Comparison of ENCODE assay signal across 1 cellular context in genomic region chr11:111561801-111562325, GRCh38.
A peak's percentile ranks its signal among the peaks of the same experiment; 100 is the strongest.
TF ChIP-seq lines count a peak whose summit lies in the region.

No MANE protein-coding gene starts in this region.

TF ChIP-seq in HepG2, 621 proteins besides CTCF, POLR2A, EP300 and RAD21 (continued from another document):
- TF ChIP-seq, protein P1, sequence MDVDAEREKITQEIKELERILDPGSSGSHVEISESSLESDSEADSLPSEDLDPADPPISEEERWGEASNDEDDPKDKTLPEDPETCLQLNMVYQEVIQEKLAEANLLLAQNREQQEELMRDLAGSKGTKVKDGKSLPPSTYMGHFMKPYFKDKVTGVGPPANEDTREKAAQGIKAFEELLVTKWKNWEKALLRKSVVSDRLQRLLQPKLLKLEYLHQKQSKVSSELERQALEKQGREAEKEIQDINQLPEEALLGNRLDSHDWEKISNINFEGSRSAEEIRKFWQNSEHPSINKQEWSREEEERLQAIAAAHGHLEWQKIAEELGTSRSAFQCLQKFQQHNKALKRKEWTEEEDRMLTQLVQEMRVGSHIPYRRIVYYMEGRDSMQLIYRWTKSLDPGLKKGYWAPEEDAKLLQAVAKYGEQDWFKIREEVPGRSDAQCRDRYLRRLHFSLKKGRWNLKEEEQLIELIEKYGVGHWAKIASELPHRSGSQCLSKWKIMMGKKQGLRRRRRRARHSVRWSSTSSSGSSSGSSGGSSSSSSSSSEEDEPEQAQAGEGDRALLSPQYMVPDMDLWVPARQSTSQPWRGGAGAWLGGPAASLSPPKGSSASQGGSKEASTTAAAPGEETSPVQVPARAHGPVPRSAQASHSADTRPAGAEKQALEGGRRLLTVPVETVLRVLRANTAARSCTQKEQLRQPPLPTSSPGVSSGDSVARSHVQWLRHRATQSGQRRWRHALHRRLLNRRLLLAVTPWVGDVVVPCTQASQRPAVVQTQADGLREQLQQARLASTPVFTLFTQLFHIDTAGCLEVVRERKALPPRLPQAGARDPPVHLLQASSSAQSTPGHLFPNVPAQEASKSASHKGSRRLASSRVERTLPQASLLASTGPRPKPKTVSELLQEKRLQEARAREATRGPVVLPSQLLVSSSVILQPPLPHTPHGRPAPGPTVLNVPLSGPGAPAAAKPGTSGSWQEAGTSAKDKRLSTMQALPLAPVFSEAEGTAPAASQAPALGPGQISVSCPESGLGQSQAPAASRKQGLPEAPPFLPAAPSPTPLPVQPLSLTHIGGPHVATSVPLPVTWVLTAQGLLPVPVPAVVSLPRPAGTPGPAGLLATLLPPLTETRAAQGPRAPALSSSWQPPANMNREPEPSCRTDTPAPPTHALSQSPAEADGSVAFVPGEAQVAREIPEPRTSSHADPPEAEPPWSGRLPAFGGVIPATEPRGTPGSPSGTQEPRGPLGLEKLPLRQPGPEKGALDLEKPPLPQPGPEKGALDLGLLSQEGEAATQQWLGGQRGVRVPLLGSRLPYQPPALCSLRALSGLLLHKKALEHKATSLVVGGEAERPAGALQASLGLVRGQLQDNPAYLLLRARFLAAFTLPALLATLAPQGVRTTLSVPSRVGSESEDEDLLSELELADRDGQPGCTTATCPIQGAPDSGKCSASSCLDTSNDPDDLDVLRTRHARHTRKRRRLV (CRISPR knock-in tag; IDR thresholded peaks at IDR 0.05): no peak
- TF ChIP-seq HNRNPL (IDR thresholded peaks at IDR 0.05; ENCODE audit: low read depth, low read length): no peak
- TF ChIP-seq, protein P2, sequence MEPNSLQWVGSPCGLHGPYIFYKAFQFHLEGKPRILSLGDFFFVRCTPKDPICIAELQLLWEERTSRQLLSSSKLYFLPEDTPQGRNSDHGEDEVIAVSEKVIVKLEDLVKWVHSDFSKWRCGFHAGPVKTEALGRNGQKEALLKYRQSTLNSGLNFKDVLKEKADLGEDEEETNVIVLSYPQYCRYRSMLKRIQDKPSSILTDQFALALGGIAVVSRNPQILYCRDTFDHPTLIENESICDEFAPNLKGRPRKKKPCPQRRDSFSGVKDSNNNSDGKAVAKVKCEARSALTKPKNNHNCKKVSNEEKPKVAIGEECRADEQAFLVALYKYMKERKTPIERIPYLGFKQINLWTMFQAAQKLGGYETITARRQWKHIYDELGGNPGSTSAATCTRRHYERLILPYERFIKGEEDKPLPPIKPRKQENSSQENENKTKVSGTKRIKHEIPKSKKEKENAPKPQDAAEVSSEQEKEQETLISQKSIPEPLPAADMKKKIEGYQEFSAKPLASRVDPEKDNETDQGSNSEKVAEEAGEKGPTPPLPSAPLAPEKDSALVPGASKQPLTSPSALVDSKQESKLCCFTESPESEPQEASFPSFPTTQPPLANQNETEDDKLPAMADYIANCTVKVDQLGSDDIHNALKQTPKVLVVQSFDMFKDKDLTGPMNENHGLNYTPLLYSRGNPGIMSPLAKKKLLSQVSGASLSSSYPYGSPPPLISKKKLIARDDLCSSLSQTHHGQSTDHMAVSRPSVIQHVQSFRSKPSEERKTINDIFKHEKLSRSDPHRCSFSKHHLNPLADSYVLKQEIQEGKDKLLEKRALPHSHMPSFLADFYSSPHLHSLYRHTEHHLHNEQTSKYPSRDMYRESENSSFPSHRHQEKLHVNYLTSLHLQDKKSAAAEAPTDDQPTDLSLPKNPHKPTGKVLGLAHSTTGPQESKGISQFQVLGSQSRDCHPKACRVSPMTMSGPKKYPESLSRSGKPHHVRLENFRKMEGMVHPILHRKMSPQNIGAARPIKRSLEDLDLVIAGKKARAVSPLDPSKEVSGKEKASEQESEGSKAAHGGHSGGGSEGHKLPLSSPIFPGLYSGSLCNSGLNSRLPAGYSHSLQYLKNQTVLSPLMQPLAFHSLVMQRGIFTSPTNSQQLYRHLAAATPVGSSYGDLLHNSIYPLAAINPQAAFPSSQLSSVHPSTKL (CRISPR knock-in tag; IDR thresholded peaks at IDR 0.05): 0 out of 2 replicates have a peak, but pooled peaks have one; percentile 14
- TF ChIP-seq, protein P3, sequence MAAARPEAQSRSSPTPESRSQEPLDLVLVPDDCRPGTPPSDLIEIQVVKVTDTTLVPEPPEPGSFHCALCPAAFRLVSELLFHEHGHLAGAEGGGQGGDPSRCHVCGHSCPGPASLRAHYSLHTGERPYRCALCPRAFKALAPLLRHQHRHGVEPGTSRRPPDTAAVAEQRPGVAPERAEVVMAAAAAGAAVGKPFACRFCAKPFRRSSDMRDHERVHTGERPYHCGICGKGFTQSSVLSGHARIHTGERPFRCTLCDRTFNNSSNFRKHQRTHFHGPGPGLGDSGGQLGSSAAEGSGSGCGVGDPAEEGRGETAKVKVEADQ (CRISPR knock-in tag; IDR thresholded peaks at IDR 0.05; ENCODE audit: borderline replicate concordance): no peak
TF ChIP-seq in HepG2: peak in this region for 9.
